8 cellular contexts compared by ENCODE assay signal in the genomic region with DNA sequence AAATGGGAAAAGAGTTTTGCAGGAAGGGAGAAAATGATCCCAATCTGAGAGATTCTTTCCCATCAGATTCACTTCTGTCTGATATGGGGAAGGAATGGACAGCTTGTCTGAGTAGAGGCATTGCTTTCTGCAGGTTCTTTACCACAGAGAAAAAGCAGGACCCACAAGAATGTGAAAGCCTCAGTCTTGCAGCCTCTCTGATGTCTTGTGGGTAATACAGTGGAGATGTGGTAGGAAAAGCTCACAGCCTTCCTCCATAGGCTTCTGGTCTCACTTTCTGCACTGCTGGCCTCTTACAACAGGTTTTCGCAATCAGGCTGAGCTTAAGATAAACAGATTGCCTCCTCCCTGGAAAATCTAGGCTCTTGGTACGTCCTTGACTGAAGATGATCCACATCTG. TPM values are rescaled to one million over a fixed set of nuclear protein-coding genes. Genes with fewer than 3 reads are reported as not detected.
DNase-seq lines count a peak whose midpoint lies in the region; ATAC-seq and TF ChIP-seq lines count a peak whose summit lies in the region.

No MANE protein-coding gene starts in this region.

- TF ChIP-seq CTCF in left ventricle myocardium inferior (IDR thresholded peaks at IDR 0.05; ENCODE audit: borderline replicate concordance) (no peak), sigmoid colon (IDR thresholded peaks at IDR 0.05) (no peak), glutamatergic neuron (IDR thresholded peaks at IDR 0.05; ENCODE audit: partially characterized antibody, unreplicated experiment) (no peak)

- H3K9me3 ChIP-seq in left ventricle myocardium inferior (replicated peaks) (no peaks in the 10 kb centered on the region), sigmoid colon (no peaks in the 10 kb centered on the region)

- H3K27me3 ChIP-seq in left ventricle myocardium inferior (ENCODE audit: low read depth) (no peaks in the 10 kb centered on the region), sigmoid colon (no peaks in the 10 kb centered on the region)

- WGBS in sigmoid colon, 2 donors, result 39 to 59% methylated on average over 2 of the region's 2 CpGs

- no peaks in the 10 kb centered on the region for H3K9me3 Mint-ChIP-seq in activated T-helper 17 cell treated with anti-CD3 and anti-CD28 coated beads, Interleukin-2, amount 50 U/mL, for 72 hours
- no peaks in the 10 kb centered on the region for H3K9me3 Mint-ChIP-seq in glutamatergic neuron (ENCODE audit: unreplicated experiment)

- no peaks in the 10 kb centered on the region for H3K36me3 Mint-ChIP-seq in activated T-helper 17 cell treated with anti-CD3 and anti-CD28 coated beads, Interleukin-2, amount 50 U/mL, for 72 hours (ENCODE audit: low read depth)
- no peaks in the 10 kb centered on the region for H3K36me3 Mint-ChIP-seq in glutamatergic neuron (ENCODE audit: unreplicated experiment)

- TF ChIP-seq POLR2A in sigmoid colon (IDR thresholded peaks at IDR 0.05), result no peak

- no peaks in the 10 kb centered on the region for H3K27me3 Mint-ChIP-seq in activated T-helper 17 cell treated with anti-CD3 and anti-CD28 coated beads, Interleukin-2, amount 50 U/mL, for 72 hours
- no peaks in the 10 kb centered on the region for H3K27me3 Mint-ChIP-seq in glutamatergic neuron (ENCODE audit: unreplicated experiment)

- intact Hi-C loops in left ventricle myocardium inferior (cut with micrococcal nuclease) (no loop called here), sigmoid colon (cut with DNase I) (loop anchor here (2.0 kb wide), 1 partner anchor 22 kb away; the partner anchor contains the start of gene IFIT5)

- peaks cover 8% of the 10 kb centered on the region for H3K4me1 Mint-ChIP-seq in activated T-helper 17 cell treated with anti-CD3 and anti-CD28 coated beads, Interleukin-2, amount 50 U/mL, for 72 hours
- no peaks in the 10 kb centered on the region for H3K4me1 Mint-ChIP-seq in glutamatergic neuron (ENCODE audit: low read depth, unreplicated experiment)

- peak overlapping the region; percentile 78 for H3K4me3 Mint-ChIP-seq in activated T-helper 17 cell treated with anti-CD3 and anti-CD28 coated beads, Interleukin-2, amount 50 U/mL, for 72 hours
- H3K4me3 Mint-ChIP-seq in glutamatergic neuron (ENCODE audit: unreplicated experiment), result no peak overlapping the region

- no peak for TF ChIP-seq EP300 in sigmoid colon (IDR thresholded peaks at IDR 0.05)

- H3K4me1 ChIP-seq in left ventricle myocardium inferior (peaks cover 56% of the 10 kb centered on the region), sigmoid colon (peaks cover 0 to 47% (median 42%) of the 10 kb centered on the region in 4 donors)

- peak overlapping the region; percentile 51 for H3K27ac Mint-ChIP-seq in activated T-helper 17 cell treated with anti-CD3 and anti-CD28 coated beads, Interleukin-2, amount 50 U/mL, for 72 hours
- no peak overlapping the region for H3K27ac Mint-ChIP-seq in glutamatergic neuron (ENCODE audit: unreplicated experiment)

- H3K36me3 ChIP-seq in left ventricle myocardium inferior (peaks cover 7% of the 10 kb centered on the region), sigmoid colon (no peaks in the 10 kb centered on the region)

- DNase-seq in left ventricle myocardium inferior (no peak), sigmoid colon (peak; percentile 81), T-helper 9 cell (no peak), glutamatergic neuron (no peak)

- peak overlapping the region; percentile 74 for H3K4me3 ChIP-seq in left ventricle myocardium inferior
- peak overlapping the region; percentile 41 to 58 (median 52) for H3K4me3 ChIP-seq in sigmoid colon

- ATAC-seq in GM18498 (IDR thresholded peaks at IDR 0.05; ENCODE audit: unreplicated experiment) (peak; percentile 38), HG03378 (IDR thresholded peaks at IDR 0.05; ENCODE audit: unreplicated experiment) (peak; percentile 25), GM21737 (IDR thresholded peaks at IDR 0.05; ENCODE audit: unreplicated experiment) (no peak)
- peak; percentile 49 for ATAC-seq in activated T-helper 17 cell treated with anti-CD3 and anti-CD28 coated beads, Interleukin-2, amount 50 U/mL, for 72 hours (replicated peaks)

- H3K27ac ChIP-seq in left ventricle myocardium inferior (replicated peaks), result peak overlapping the region; percentile 88
- H3K27ac ChIP-seq in sigmoid colon, result peak overlapping the region; percentile 81 to 93 (median 84)

RNA-seq across cellular contexts. Expression of gene IFIT1, which starts 0.6 kb away (rescaled TPM):
- under 1 TPM; 0.58 to 0.84 TPM for total RNA-seq in activated T-helper 17 cell treated with anti-CD3 and anti-CD28 coated beads, Interleukin-2, amount 50 U/mL, for 72 hours
- 31.0 TPM for total RNA-seq in left ventricle myocardium inferior
- total RNA-seq in sigmoid colon, result 10 to 100 TPM; 11.8 to 33.5 (median 20.9) TPM
- 10 to 100 TPM in 1 of 3 donors, 1 to 10 TPM in 2; 6.9 to 27.1 (median 7.2) TPM for polyA plus RNA-seq in sigmoid colon
- total RNA-seq in glutamatergic neuron (ENCODE audit: unreplicated experiment), result not detected

RNA-seq across cellular contexts. Expression of gene IFIT1B, which starts 15.1 kb away (rescaled TPM):
- not detected for total RNA-seq in activated T-helper 17 cell treated with anti-CD3 and anti-CD28 coated beads, Interleukin-2, amount 50 U/mL, for 72 hours
- total RNA-seq in left ventricle myocardium inferior (not detected), sigmoid colon (not detected), glutamatergic neuron (ENCODE audit: unreplicated experiment) (not detected)
- not detected for polyA plus RNA-seq in sigmoid colon

RNA-seq across cellular contexts. Expression of gene IFIT5, which starts 21.4 kb away (rescaled TPM):
- total RNA-seq in activated T-helper 17 cell treated with anti-CD3 and anti-CD28 coated beads, Interleukin-2, amount 50 U/mL, for 72 hours, result 1 to 10 TPM; 5.6 to 7.1 TPM
- 7.4 TPM for total RNA-seq in left ventricle myocardium inferior
- 10 to 100 TPM; 10.2 to 24.3 (median 19.3) TPM for total RNA-seq in sigmoid colon
- polyA plus RNA-seq in sigmoid colon, result 1 to 10 TPM; 5.3 to 9.6 (median 6.0) TPM
- total RNA-seq in glutamatergic neuron (ENCODE audit: unreplicated experiment), result 5.1 TPM

Comparison
In these comparisons a context has a peak if more than half of its experiments do, and no peak if none do; other contexts are left out.
1. RNA of gene IFIT1, which starts 0.6 kb away (total RNA-seq): 31.0 TPM in left ventricle myocardium inferior (single experiment) and 11.8 to 33.5 TPM in sigmoid colon; 0.58 to 0.84 TPM in activated T-helper 17 cell treated with anti-CD3 and anti-CD28 coated beads, Interleukin-2, amount 50 U/mL, for 72 hours and not detected in glutamatergic neuron (single experiment); every median in the first group is over 4 times any median in the second.